In genomic region chr13:44307844-44308243, GRCh38 we compare ENCODE assay signal across 19 cellular contexts.
DNase-seq lines count a peak whose midpoint lies in the region; ATAC-seq and TF ChIP-seq lines count a peak whose summit lies in the region.
"Had no signal": no experiment of that assay in that cellular context is flagged by ENCODE, and none has a peak within 500 bp of the region (broad histone marks: within the 10 kb centered on the region; RNA-seq: fewer than 3 reads in every experiment).

No MANE protein-coding gene starts in this region.

- H3F3A ChIP-seq in GM23338 (replicated peaks; ENCODE audit: low read depth), result 0 out of 2 replicates have a peak, but pooled peaks cover 11% of the 10 kb centered on the region

- H3K4me3 ChIP-seq in tibial nerve (no peak overlapping the region), GM23338 (no peak overlapping the region)
- H3K4me3 ChIP-seq: pancreas, SJSA1 had no signal

- H3K27me3 Mint-ChIP-seq in nephron (ENCODE audit: low read depth), result no peaks in the 10 kb centered on the region
- peaks cover 16 to 20% of the 10 kb centered on the region in 2 donors for H3K27me3 Mint-ChIP-seq in natural killer cell treated with Interleukin-12 subunit alpha and Interleukin-12 subunit beta and Interleukin-15 and Interleukin-18, amount 100 ng/mL, for 72 hours
- peaks cover 21% of the 10 kb centered on the region for H3K27me3 Mint-ChIP-seq in GM23338 (ENCODE audit: insufficient read depth, low read depth, poor library complexity)

- no peak overlapping the region for H2AFZ ChIP-seq in GM23338

- no peaks in the 10 kb centered on the region for H3K9me3 Mint-ChIP-seq in nephron
- no peaks in the 10 kb centered on the region for H3K9me3 Mint-ChIP-seq in natural killer cell treated with Interleukin-12 subunit alpha and Interleukin-12 subunit beta and Interleukin-15 and Interleukin-18, amount 100 ng/mL, for 72 hours
- H3K9me3 Mint-ChIP-seq in GM23338, result no peaks in the 10 kb centered on the region
- H3K9me3 Mint-ChIP-seq: activated CD4-positive, alpha-beta T cell treated with anti-CD3 and anti-CD28 coated beads, Interleukin-2, amount 10 ng/mL, durations not matched to agents 24 days and 14 days; activated naive CD4-positive, alpha-beta T cell treated with anti-CD3 and anti-CD28 coated beads, Interleukin-2, amount 50 U/mL, for 72 hours; central memory CD8-positive, alpha-beta T cell had no signal

- H3K4me2 ChIP-seq in GM23338, result no peak overlapping the region
- H3K4me2 ChIP-seq: KMS-11 had no signal

- H3K36me3 Mint-ChIP-seq in nephron (ENCODE audit: low read depth) (no peaks in the 10 kb centered on the region), GM23338 (ENCODE audit: low read depth) (no peaks in the 10 kb centered on the region)
- H3K36me3 Mint-ChIP-seq in natural killer cell treated with Interleukin-12 subunit alpha and Interleukin-12 subunit beta and Interleukin-15 and Interleukin-18, amount 100 ng/mL, for 72 hours, result no peaks in the 10 kb centered on the region
- H3K36me3 Mint-ChIP-seq: activated naive CD4-positive, alpha-beta T cell treated with anti-CD3 and anti-CD28 coated beads, Interleukin-2, amount 50 U/mL, for 72 hours; mesothelial cell of epicardium had no signal

- H3K36me3 ChIP-seq in tibial nerve, result no peaks in the 10 kb centered on the region
- H3K36me3 ChIP-seq in GM23338 (ENCODE audit: insufficient read depth), result no peaks in the 10 kb centered on the region
- H3K36me3 ChIP-seq: pancreas, SJSA1 had no signal

- H3K27ac Mint-ChIP-seq in nephron (peak overlapping the region; percentile 82 to 95 (median 92)), GM23338 (no peak overlapping the region)
- no peak overlapping the region for H3K27ac Mint-ChIP-seq in natural killer cell treated with Interleukin-12 subunit alpha and Interleukin-12 subunit beta and Interleukin-15 and Interleukin-18, amount 100 ng/mL, for 72 hours
- H3K27ac Mint-ChIP-seq: activated CD4-positive, alpha-beta T cell treated with anti-CD3 and anti-CD28 coated beads, Interleukin-2, amount 10 ng/mL, durations not matched to agents 24 days and 14 days; activated naive CD4-positive, alpha-beta T cell treated with anti-CD3 and anti-CD28 coated beads, Interleukin-2, amount 50 U/mL, for 72 hours; mesothelial cell of epicardium had no signal

- TF ChIP-seq CTCF in nephron (IDR thresholded peaks at IDR 0.05; ENCODE audit: unreplicated experiment in 3 of 3) (no peak), tibial nerve (IDR thresholded peaks at IDR 0.05) (no peak), GM23338 (conservative IDR thresholded peaks at IDR 0.05; ENCODE audit: low read depth in 2 of 2) (no peak)

- peaks cover 6% of the 10 kb centered on the region; the same call in 1 of the 2 replicates for H3K9me2 ChIP-seq in GM23338 (ENCODE audit: insufficient read depth)

- peak; percentile 42 for DNase-seq in RPMI7951 (ENCODE audit: low read depth)
- DNase-seq in dermis blood vessel endothelial cell, result peak; percentile 19
- no peak for DNase-seq in tibial nerve (ENCODE audit: low spot score in 2 of 2)
- no peak for DNase-seq in natural killer cell treated with Interleukin-12 subunit alpha and Interleukin-12 subunit beta and Interleukin-15 and Interleukin-18, amount 100 ng/mL, for 72 hours (ENCODE audit: low spot score)
- DNase-seq in GM23338 (ENCODE audit: low spot score), result no peak
- DNase-seq: activated CD4-positive, alpha-beta T cell treated with anti-CD3 and anti-CD28 coated beads, Interleukin-2, amount 10 ng/mL, durations not matched to agents 24 days and 14 days; NCI-H1417; NCI-H226; pancreas; stimulated activated CD4-positive, alpha-beta T cell treated with anti-CD3 and anti-CD28 coated beads, Interleukin-12 subunit alpha, Interleukin-12 subunit beta, amount 100 ng/mL, for 4 hours; stimulated activated naive CD4-positive, alpha-beta T cell treated with Interleukin-2 at 50 U/mL for 16 hours; T-helper 9 cell had no signal

- peaks cover 0 to 48% (median 21%) of the 10 kb centered on the region in 4 donors for H3K4me1 ChIP-seq in tibial nerve
- peaks cover 34% of the 10 kb centered on the region for H3K4me1 ChIP-seq in GM23338 (ENCODE audit: insufficient read depth)

- no peaks in the 10 kb centered on the region for H3K9me3 ChIP-seq in tibial nerve
- H3K9me3 ChIP-seq: pancreas, SJSA1 had no signal

- H3K27me3 ChIP-seq in tibial nerve, result no peaks in the 10 kb centered on the region
- H3K27me3 ChIP-seq in GM23338 (ENCODE audit: insufficient read depth), result peaks cover 36% of the 10 kb centered on the region
- H3K27me3 ChIP-seq: pancreas, SJSA1 had no signal

- ATAC-seq in HG03159 (IDR thresholded peaks at IDR 0.05; ENCODE audit: unreplicated experiment) (no peak), GM23338 (no peak)
- ATAC-seq in natural killer cell treated with Interleukin-12 subunit alpha and Interleukin-12 subunit beta and Interleukin-15 and Interleukin-18, amount 100 ng/mL, for 72 hours, result no peak
- ATAC-seq: activated naive CD4-positive, alpha-beta T cell treated with anti-CD3 and anti-CD28 coated beads, Interleukin-2, amount 50 U/mL, for 72 hours; pancreas had no signal

- H4K20me1 ChIP-seq in GM23338 (replicated peaks; ENCODE audit: insufficient read depth), result no peaks in the 10 kb centered on the region

- no peak for TF ChIP-seq POLR2A in tibial nerve (IDR thresholded peaks at IDR 0.05)

- H3K4me1 Mint-ChIP-seq in nephron (peaks cover 72% of the 10 kb centered on the region), GM23338 (peaks cover 35% of the 10 kb centered on the region)
- H3K4me1 Mint-ChIP-seq in natural killer cell treated with Interleukin-12 subunit alpha and Interleukin-12 subunit beta and Interleukin-15 and Interleukin-18, amount 100 ng/mL, for 72 hours (ENCODE audit: low read depth in 2 of 2), result peaks cover 15 to 19% of the 10 kb centered on the region in 2 donors
- H3K4me1 Mint-ChIP-seq: central memory CD8-positive, alpha-beta T cell had no signal

- TF ChIP-seq EP300 in tibial nerve (IDR thresholded peaks at IDR 0.05), result no peak

- no peak overlapping the region for H3K4me3 Mint-ChIP-seq in nephron
- H3K4me3 Mint-ChIP-seq in natural killer cell treated with Interleukin-12 subunit alpha and Interleukin-12 subunit beta and Interleukin-15 and Interleukin-18, amount 100 ng/mL, for 72 hours, result no peak overlapping the region
- H3K4me3 Mint-ChIP-seq in GM23338, result no peak overlapping the region
- H3K4me3 Mint-ChIP-seq: activated CD4-positive, alpha-beta T cell treated with anti-CD3 and anti-CD28 coated beads, Interleukin-2, amount 10 ng/mL, durations not matched to agents 24 days and 14 days; central memory CD8-positive, alpha-beta T cell; mesothelial cell of epicardium had no signal

- H3K27ac ChIP-seq in tibial nerve, result peak overlapping the region in 3 of 4 donors; percentile 63 to 89 (median 88)
- H3K27ac ChIP-seq in GM23338 (ENCODE audit: low read depth), result no peak overlapping the region
- H3K27ac ChIP-seq: KMS-11, pancreas had no signal

- WGBS in tibial nerve, 2 donors, result 60 to 74% methylated on average over 2 of the region's 2 CpGs

- H3K79me2 ChIP-seq in GM23338 (replicated peaks; ENCODE audit: insufficient read depth), result no peaks in the 10 kb centered on the region

TF ChIP-seq in GM23338, 12 proteins besides CTCF, POLR2A, EP300 and RAD21:
- TF ChIP-seq ZNF331 (CRISPR knock-in tag; IDR thresholded peaks at IDR 0.05; ENCODE audit: low read depth) (no peak), EZH2 (IDR thresholded peaks at IDR 0.05; ENCODE audit: low read depth, unreplicated experiment) (no peak), POLR2AphosphoS5 (IDR thresholded peaks at IDR 0.05; ENCODE audit: low read depth) (no peak), CREB1 (CRISPR knock-in tag; IDR thresholded peaks at IDR 0.05; ENCODE audit: low read depth) (no peak), STAT1 (IDR thresholded peaks at IDR 0.05; ENCODE audit: unreplicated experiment) (no peak), JUNB (IDR thresholded peaks at IDR 0.05; ENCODE audit: unreplicated experiment) (no peak), ZNF114 (CRISPR knock-in tag; IDR thresholded peaks at IDR 0.05) (no peak), EZH2phosphoT487 (IDR thresholded peaks at IDR 0.05; ENCODE audit: unreplicated experiment) (no peak)
TF ChIP-seq in GM23338: peak in this region for 0.

Comparison
In these comparisons a context has a peak if more than half of its experiments do, and no peak if none do; other contexts are left out.
1. DNase-seq: peak in RPMI7951 (single experiment) and dermis blood vessel endothelial cell (single experiment); none in tibial nerve (0 of 2), natural killer cell treated with Interleukin-12 subunit alpha and Interleukin-12 subunit beta and Interleukin-15 and Interleukin-18, amount 100 ng/mL, for 72 hours (single experiment) and GM23338 (single experiment).
2. H3K27ac Mint-ChIP-seq: peak in nephron (3 of 3); none in natural killer cell treated with Interleukin-12 subunit alpha and Interleukin-12 subunit beta and Interleukin-15 and Interleukin-18, amount 100 ng/mL, for 72 hours (0 of 2) and GM23338 (single experiment).